24 cellular contexts compared by ENCODE assay signal in genomic region chr6:19834858-19835257, GRCh38. TPM values are rescaled to one million over a fixed set of nuclear protein-coding genes. Genes with fewer than 3 reads are reported as not detected.
"Had no signal": no experiment of that assay in that cellular context is flagged by ENCODE, and none has a peak within 500 bp of the region (broad histone marks: within the 10 kb centered on the region; RNA-seq: fewer than 3 reads in every experiment).

No MANE protein-coding gene starts in this region.

- H3K27ac ChIP-seq: cardiac muscle cell, epithelial cell of prostate, gastroesophageal sphincter, heart right ventricle, spleen had no signal

- H3K4me3 ChIP-seq: body of pancreas, cardiac muscle cell, gastroesophageal sphincter, heart right ventricle, mucosa of descending colon, spleen, testis, upper lobe of left lung had no signal

- H3K27ac Mint-ChIP-seq: activated CD4-positive, alpha-beta memory T cell treated with anti-CD3 and anti-CD28 coated beads for 36 hours; activated naive CD4-positive, alpha-beta T cell treated with anti-CD3 and anti-CD28 coated beads, Interleukin-2, amount 10 ng/mL, durations not matched to agents 7 days and 5 days; activated naive CD8-positive, alpha-beta T cell treated with anti-CD3 and anti-CD28 coated beads, Interleukin-2, amount 50 U/mL, for 24 hours; activated T-cell treated with anti-CD3 and anti-CD28 coated beads, Interleukin-2, amount 50 U/mL, for 72 hours; immature natural killer cell; memory B cell; T-helper 17 cell had no signal

- H3K9me3 ChIP-seq: body of pancreas, gastroesophageal sphincter, heart right ventricle, mucosa of descending colon, testis, upper lobe of left lung had no signal

- H3K36me3 ChIP-seq: cardiac muscle cell, gastroesophageal sphincter, heart right ventricle, spleen, upper lobe of left lung had no signal

- H3K9me3 Mint-ChIP-seq: activated CD4-positive, alpha-beta memory T cell treated with anti-CD3 and anti-CD28 coated beads for 36 hours; activated naive CD4-positive, alpha-beta T cell treated with anti-CD3 and anti-CD28 coated beads, Interleukin-2, amount 10 ng/mL, durations not matched to agents 7 days and 5 days; activated naive CD8-positive, alpha-beta T cell treated with anti-CD3 and anti-CD28 coated beads, Interleukin-2, amount 50 U/mL, for 24 hours; activated T-cell treated with anti-CD3 and anti-CD28 coated beads, Interleukin-2, amount 50 U/mL, for 72 hours had no signal

- DNase-seq: activated CD4-positive, alpha-beta memory T cell treated with anti-CD3 and anti-CD28 coated beads for 36 hours; activated CD4-positive, alpha-beta T cell treated with anti-CD3 and anti-CD28 coated beads for 4 hours; activated CD4-positive, CD25-positive, alpha-beta regulatory T cell; activated effector memory CD4-positive, alpha-beta T cell treated with anti-CD3 and anti-CD28 coated beads, Interleukin-2, amount 50 U/mL, for 16 hours; activated naive CD4-positive, alpha-beta T cell treated with anti-CD3 and anti-CD28 coated beads, Interleukin-2, amount 10 ng/mL, durations not matched to agents 7 days and 5 days; activated naive CD8-positive, alpha-beta T cell treated with anti-CD3 and anti-CD28 coated beads, Interleukin-2, amount 50 U/mL, for 24 hours; activated T-cell treated with anti-CD3 and anti-CD28 coated beads, Interleukin-2, amount 50 U/mL, for 72 hours; body of pancreas; heart right ventricle; immature natural killer cell; left ventricle myocardium superior; mucosa of descending colon; retina; spleen; stimulated activated CD4-positive, alpha-beta T cell treated with anti-CD3 and anti-CD28 coated beads, Interleukin-4, amount 100 ng/mL, for 1 hour; stimulated activated naive CD4-positive, alpha-beta T cell; SW 1271; T-helper 17 cell; testis; upper lobe of left lung had no signal

- ATAC-seq: activated naive CD8-positive, alpha-beta T cell treated with anti-CD3 and anti-CD28 coated beads, Interleukin-2, amount 50 U/mL, for 24 hours; activated T-cell treated with anti-CD3 and anti-CD28 coated beads, Interleukin-2, amount 50 U/mL, for 72 hours; body of pancreas; gastroesophageal sphincter; heart right ventricle; left ventricle myocardium superior; mucosa of descending colon; T-helper 17 cell had no signal

- H3K4me3 Mint-ChIP-seq: activated CD4-positive, alpha-beta memory T cell treated with anti-CD3 and anti-CD28 coated beads for 36 hours; activated naive CD4-positive, alpha-beta T cell treated with anti-CD3 and anti-CD28 coated beads, Interleukin-2, amount 10 ng/mL, durations not matched to agents 7 days and 5 days; activated naive CD8-positive, alpha-beta T cell treated with anti-CD3 and anti-CD28 coated beads, Interleukin-2, amount 50 U/mL, for 24 hours; activated T-cell treated with anti-CD3 and anti-CD28 coated beads, Interleukin-2, amount 50 U/mL, for 72 hours; immature natural killer cell; memory B cell; T-helper 17 cell had no signal

- H3K27me3 ChIP-seq: body of pancreas, cardiac muscle cell, testis had no signal

- H3K36me3 Mint-ChIP-seq: immature natural killer cell had no signal

- H3K4me1 Mint-ChIP-seq: activated naive CD8-positive, alpha-beta T cell treated with anti-CD3 and anti-CD28 coated beads, Interleukin-2, amount 50 U/mL, for 24 hours had no signal

RNA-seq across cellular contexts. Expression of gene ID4, which starts 2.3 kb away (rescaled TPM):
- total RNA-seq: activated CD4-positive, alpha-beta memory T cell treated with anti-CD3 and anti-CD28 coated beads for 36 hours; activated T-cell treated with anti-CD3 and anti-CD28 coated beads, Interleukin-2, amount 50 U/mL, for 72 hours; T-helper 17 cell had no signal
- polyA plus RNA-seq: immature natural killer cell had no signal
